20 cellular contexts compared by ENCODE assay signal in the genomic region with DNA sequence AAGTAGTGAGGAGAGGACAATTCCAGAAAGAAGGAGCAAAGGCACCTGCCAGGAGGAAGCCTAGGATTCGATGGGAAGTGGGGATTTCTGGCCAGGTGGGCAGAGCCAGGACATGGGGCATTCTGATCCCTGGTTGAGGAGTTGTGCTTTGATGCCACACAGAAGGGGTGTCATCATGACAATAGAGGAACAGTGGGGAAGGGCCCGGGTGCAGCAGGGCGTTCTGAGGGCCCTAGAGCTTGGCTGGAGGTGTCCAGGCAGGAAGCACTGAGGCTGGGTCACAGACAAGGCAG. TPM values are rescaled to one million over a fixed set of nuclear protein-coding genes. Genes with fewer than 3 reads are reported as not detected.
DNase-seq lines count a peak whose midpoint lies in the region; ATAC-seq, FAIRE-seq and TF ChIP-seq lines count a peak whose summit lies in the region.
"Had no signal": no experiment of that assay in that cellular context is flagged by ENCODE, and none has a peak within 500 bp of the region (broad histone marks: within the 10 kb centered on the region; RNA-seq: fewer than 3 reads in every experiment).

No MANE protein-coding gene starts in this region.

- DNase-seq in CD4-positive, alpha-beta T cell, result no peak
- peak; percentile 11 for DNase-seq in GM13976 (ENCODE audit: low spot score)
- DNase-seq in germinal center (ENCODE audit: low spot score), result peak; percentile 0
- DNase-seq in neuronal stem cell (ENCODE audit: low spot score), result no peak
- no peak for DNase-seq in activated CD4-positive, alpha-beta T cell treated with anti-CD3 and anti-CD28 coated beads, Interleukin-2, amount 10 ng/mL, durations not matched to agents 7 days and 5 days
- DNase-seq in GM19239 (ENCODE audit: insufficient read length, low spot score), result no peak
- DNase-seq in stimulated activated CD4-positive, alpha-beta T cell treated with anti-CD3 and anti-CD28 coated beads, Interleukin-2, amount 100 ng/mL, for 48 hours, result no peak
- DNase-seq: NCI-H1092 treated with DMSO at 0.1 percent for 48 hours, NCI-H2081 treated with DMSO at 0.1 percent for 48 hours, NCI-H446 treated with DMSO at 0.1 percent for 48 hours, NCI-H69, Peyer's patch had no signal

- TF ChIP-seq CTCF in CD4-positive, alpha-beta T cell (IDR thresholded peaks at IDR 0.05), result no peak
- no peak for TF ChIP-seq CTCF in GM13976 (IDR thresholded peaks at IDR 0.05; ENCODE audit: borderline replicate concordance, control extremely low read depth, extremely low read depth, insufficient read depth, missing control alignments)

- no peaks in the 10 kb centered on the region for H3K9me3 ChIP-seq in CD4-positive, alpha-beta T cell (ENCODE audit: control insufficient read depth, low read length)
- H3K9me3 ChIP-seq in neuronal stem cell (replicated peaks in 1 of 2; ENCODE audit: control insufficient read depth in 2 of 2, insufficient read depth in 1 of 2, low read depth in 1 of 2, low read length in 2 of 2), result no peaks in the 10 kb centered on the region
- H3K9me3 ChIP-seq: BLaER1 treated with 17β-estradiol and CSF1 and Interleukin-3, amounts not matched to agents 10 nM and 100 nM; Peyer's patch had no signal

- no peaks in the 10 kb centered on the region for H3K79me1 ChIP-seq in neuronal stem cell (ENCODE audit: low read depth, low read length)

- in situ Hi-C loops in GM13976 (cut with MboI; ENCODE audit: low sequenced_read_pairs, unreplicated experiment), result no loop called here

- POLR2A ChIA-PET in CD4-positive, alpha-beta T cell (lab: Charles Lee), result no interaction called here
- POLR2A ChIA-PET in activated CD4-positive, alpha-beta T cell treated with anti-CD3 and anti-CD28 coated beads, Interleukin-2, amount 10 ng/mL, durations not matched to agents 7 days and 5 days (lab: Charles Lee), result no interaction called here

- no peak overlapping the region for H2BK15ac ChIP-seq in neuronal stem cell (ENCODE audit: low read length)

- peak overlapping the region; percentile 4 for H3K4me3 Mint-ChIP-seq in CD4-positive, alpha-beta T cell
- H3K4me3 Mint-ChIP-seq in activated CD4-positive, alpha-beta T cell treated with anti-CD3 and anti-CD28 coated beads, Interleukin-2, amount 10 ng/mL, durations not matched to agents 7 days and 5 days, result no peak overlapping the region
- H3K4me3 Mint-ChIP-seq: GM23338 had no signal

- no peak overlapping the region for H3K27ac Mint-ChIP-seq in CD4-positive, alpha-beta T cell
- no peak overlapping the region for H3K27ac Mint-ChIP-seq in activated CD4-positive, alpha-beta T cell treated with anti-CD3 and anti-CD28 coated beads, Interleukin-2, amount 10 ng/mL, durations not matched to agents 7 days and 5 days
- H3K27ac Mint-ChIP-seq: GM23338 had no signal

- H3K23ac ChIP-seq in neuronal stem cell (ENCODE audit: low read depth, low read length, poor library complexity), result no peak overlapping the region

- H2BK5ac ChIP-seq in neuronal stem cell (ENCODE audit: low read length), result no peak overlapping the region

- H3K9me3 Mint-ChIP-seq in CD4-positive, alpha-beta T cell, result no peaks in the 10 kb centered on the region
- no peaks in the 10 kb centered on the region for H3K9me3 Mint-ChIP-seq in activated CD4-positive, alpha-beta T cell treated with anti-CD3 and anti-CD28 coated beads, Interleukin-2, amount 10 ng/mL, durations not matched to agents 7 days and 5 days
- H3K9me3 Mint-ChIP-seq: GM23338 had no signal

- no peak overlapping the region for H3K18ac ChIP-seq in neuronal stem cell (ENCODE audit: low read length)

- no peak overlapping the region for H4K91ac ChIP-seq in neuronal stem cell (ENCODE audit: low read depth, low read length, poor library complexity)

- no peak overlapping the region for H2AFZ ChIP-seq in neuronal stem cell (ENCODE audit: low read length)
- H2AFZ ChIP-seq: GM23338 had no signal

- no peaks in the 10 kb centered on the region for H3K27me3 ChIP-seq in CD4-positive, alpha-beta T cell (ENCODE audit: control insufficient read depth, insufficient read depth, low read length)
- peaks cover 0 to 4% (median 0%) of the 10 kb centered on the region in 3 experiments for H3K27me3 ChIP-seq in neuronal stem cell (ENCODE audit: control insufficient read depth in 3 of 3, insufficient read depth in 3 of 3, low read depth in 1 of 3, low read length in 3 of 3)

- peaks cover 0 to 2% of the 10 kb centered on the region in 2 donors for H3K4me1 ChIP-seq in neuronal stem cell (ENCODE audit: control insufficient read depth in 2 of 2, insufficient read depth in 1 of 2, low read depth in 1 of 2, low read length in 2 of 2)

- no CpG with 5 or more reads among the region's 3 CpGs for WGBS in neuronal stem cell (ENCODE audit: extremely low coverage in 2 of 2, insufficient read length in 2 of 2, insufficient replicate concordance in 1 of 2), 2 donors

- H3K36me3 Mint-ChIP-seq in CD4-positive, alpha-beta T cell (ENCODE audit: low read depth), result no peaks in the 10 kb centered on the region
- no peaks in the 10 kb centered on the region for H3K36me3 Mint-ChIP-seq in activated CD4-positive, alpha-beta T cell treated with anti-CD3 and anti-CD28 coated beads, Interleukin-2, amount 10 ng/mL, durations not matched to agents 7 days and 5 days (ENCODE audit: low read depth)

- no peak overlapping the region for H4K8ac ChIP-seq in neuronal stem cell (ENCODE audit: low read depth, low read length)

- no peak overlapping the region for H3K9ac ChIP-seq in neuronal stem cell (ENCODE audit: low read depth, low read length, poor library complexity)
- H3K9ac ChIP-seq: BLaER1 treated with 17β-estradiol and CSF1 and Interleukin-3, amounts not matched to agents 10 nM and 100 nM had no signal

- no peak for ATAC-seq in CD4-positive, alpha-beta T cell (ENCODE audit: poor library complexity)
- no peak for ATAC-seq in GM19452 (IDR thresholded peaks at IDR 0.05; ENCODE audit: unreplicated experiment)
- ATAC-seq: HCT116 had no signal

- no peak overlapping the region for H3K4ac ChIP-seq in neuronal stem cell (ENCODE audit: low read length)

- H3K4me1 Mint-ChIP-seq in CD4-positive, alpha-beta T cell (ENCODE audit: low read depth), result peaks cover 5% of the 10 kb centered on the region
- H3K4me1 Mint-ChIP-seq in activated CD4-positive, alpha-beta T cell treated with anti-CD3 and anti-CD28 coated beads, Interleukin-2, amount 10 ng/mL, durations not matched to agents 7 days and 5 days, result peaks cover 5% of the 10 kb centered on the region

- no peaks in the 10 kb centered on the region for H3K36me3 ChIP-seq in neuronal stem cell (replicated peaks in 1 of 2; ENCODE audit: control insufficient read depth in 2 of 2, insufficient read depth in 2 of 2, low read length in 2 of 2)
- H3K36me3 ChIP-seq: BLaER1 treated with 17β-estradiol and CSF1 and Interleukin-3, amounts not matched to agents 10 nM and 100 nM; Peyer's patch had no signal

- no peak overlapping the region for H3K27ac ChIP-seq in CD4-positive, alpha-beta T cell (ENCODE audit: low read depth, low read length)
- H3K27ac ChIP-seq in neuronal stem cell (replicated peaks; ENCODE audit: low read length), result no peak overlapping the region
- H3K27ac ChIP-seq: BLaER1 treated with 17β-estradiol and CSF1 and Interleukin-3, amounts not matched to agents 10 nM and 100 nM; Peyer's patch had no signal

- H3K4me3 ChIP-seq in neuronal stem cell (ENCODE audit: low read length in 2 of 2), result no peak overlapping the region
- H3K4me3 ChIP-seq: BLaER1 treated with 17β-estradiol and CSF1 and Interleukin-3, amounts not matched to agents 10 nM and 100 nM; GM23338; K562; Peyer's patch had no signal

- H2BK12ac ChIP-seq in neuronal stem cell (ENCODE audit: low read length), result no peak overlapping the region

- H3K14ac ChIP-seq in neuronal stem cell (ENCODE audit: low read length), result no peak overlapping the region

- intact Hi-C loops in CD4-positive, alpha-beta T cell (cut with DNase I, micrococcal nuclease), result no loop called here

- H3K4me2 ChIP-seq in neuronal stem cell (ENCODE audit: insufficient read depth, low read length, poor library complexity, severe bottlenecking), result no peak overlapping the region
- H3K4me2 ChIP-seq: BLaER1 treated with 17β-estradiol and CSF1 and Interleukin-3, amounts not matched to agents 10 nM and 100 nM; GM23338 had no signal

- H3K27me3 Mint-ChIP-seq in CD4-positive, alpha-beta T cell, result peaks cover 6% of the 10 kb centered on the region
- H3K27me3 Mint-ChIP-seq in activated CD4-positive, alpha-beta T cell treated with anti-CD3 and anti-CD28 coated beads, Interleukin-2, amount 10 ng/mL, durations not matched to agents 7 days and 5 days, result peaks cover 21% of the 10 kb centered on the region

- CTCF ChIA-PET in CD4-positive, alpha-beta T cell (lab: Charles Lee), result no interaction called here
- CTCF ChIA-PET in activated CD4-positive, alpha-beta T cell treated with anti-CD3 and anti-CD28 coated beads, Interleukin-2, amount 10 ng/mL, durations not matched to agents 7 days and 5 days (lab: Charles Lee), result interaction anchor here (0.6 kb wide), 1 partner anchor 207 kb away, joined by 4 read pairs; no protein-coding TSS in a partner anchor

- no peak overlapping the region for H2BK120ac ChIP-seq in neuronal stem cell (ENCODE audit: low read depth, low read length)

- no peak for FAIRE-seq in GM19239 (lab: Jason Lieb, UNC)
- FAIRE-seq: G401.6, K562 had no signal

- H2AK5ac ChIP-seq in neuronal stem cell (ENCODE audit: low read depth, low read length), result peak overlapping the region; percentile 28

RNA-seq across cellular contexts. Expression of a gene that starts 4.3 kb away (rescaled TPM):
- not detected for total RNA-seq in CD4-positive, alpha-beta T cell
- polyA plus RNA-seq in neuronal stem cell (2013, experiment 1 of 2), result not detected
- not detected for polyA plus RNA-seq in neuronal stem cell (2013, experiment 2 of 2)
- not detected for total RNA-seq in activated CD4-positive, alpha-beta T cell treated with anti-CD3 and anti-CD28 coated beads, Interleukin-2, amount 10 ng/mL, durations not matched to agents 7 days and 5 days
- total RNA-seq: A673, K562, SK-MEL-5 had no signal
- polyA plus RNA-seq: K562 had no signal

RNA-seq across cellular contexts. Expression of a gene that starts 18.5 kb away (rescaled TPM):
- 1 to 10 TPM; 5.6 to 7.1 TPM for total RNA-seq in CD4-positive, alpha-beta T cell
- polyA plus RNA-seq in neuronal stem cell (2013, experiment 1 of 2), result 24.6 TPM
- 24.0 TPM for polyA plus RNA-seq in neuronal stem cell (2013, experiment 2 of 2)
- total RNA-seq in activated CD4-positive, alpha-beta T cell treated with anti-CD3 and anti-CD28 coated beads, Interleukin-2, amount 10 ng/mL, durations not matched to agents 7 days and 5 days, result 10 to 100 TPM; 49.9 to 51.8 TPM

Comparison
In these comparisons a context has a peak if more than half of its experiments do, and no peak if none do; other contexts are left out.
1. DNase-seq: peak in GM13976 (single experiment) and germinal center (single experiment); none in CD4-positive, alpha-beta T cell (0 of 10), neuronal stem cell (single experiment), activated CD4-positive, alpha-beta T cell treated with anti-CD3 and anti-CD28 coated beads, Interleukin-2, amount 10 ng/mL, durations not matched to agents 7 days and 5 days (single experiment), GM19239 (single experiment) and stimulated activated CD4-positive, alpha-beta T cell treated with anti-CD3 and anti-CD28 coated beads, Interleukin-2, amount 100 ng/mL, for 48 hours (0 of 2).
2. RNA of a gene that starts 18.5 kb away (total RNA-seq): 49.9 to 51.8 TPM in activated CD4-positive, alpha-beta T cell treated with anti-CD3 and anti-CD28 coated beads, Interleukin-2, amount 10 ng/mL, durations not matched to agents 7 days and 5 days; 5.6 to 7.1 TPM in CD4-positive, alpha-beta T cell; every median in the first group is over 4 times any median in the second.